Comparison of ENCODE assay signal across 10 cellular contexts in the genomic region with DNA sequence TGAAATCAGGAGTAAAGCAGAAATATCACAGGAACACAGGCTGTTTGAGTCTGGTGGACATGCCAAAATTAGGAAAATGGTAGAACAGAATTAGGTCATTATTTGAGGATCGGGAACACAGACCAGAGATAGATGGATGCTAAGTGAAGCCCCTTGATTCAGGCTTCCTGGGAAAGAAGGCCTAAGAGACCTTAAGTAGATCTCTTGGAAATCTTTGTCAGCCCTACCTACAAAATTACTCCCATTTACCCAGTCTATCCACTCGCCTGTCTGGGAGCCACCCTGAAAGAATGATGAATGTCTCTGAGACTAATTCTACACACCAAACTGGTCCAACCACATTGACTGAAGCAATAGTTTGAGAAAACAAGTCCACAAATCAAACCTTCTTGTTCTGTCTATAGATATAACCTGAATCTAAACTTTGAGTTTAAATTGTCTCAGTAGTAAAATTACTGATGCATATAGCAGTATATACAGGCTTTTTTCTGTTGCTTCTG. TPM values are rescaled to one million over a fixed set of nuclear protein-coding genes. Genes with fewer than 3 reads are reported as not detected.
DNase-seq lines count a peak whose midpoint lies in the region; ATAC-seq, FAIRE-seq and TF ChIP-seq lines count a peak whose summit lies in the region.
"Had no signal": no experiment of that assay in that cellular context is flagged by ENCODE, and none has a peak within 500 bp of the region (broad histone marks: within the 10 kb centered on the region; RNA-seq: fewer than 3 reads in every experiment).

No MANE protein-coding gene starts in this region.

- peak overlapping the region; percentile 66 for H3K4me2 ChIP-seq in keratinocyte (ENCODE audit: control insufficient read depth, extremely low read depth, insufficient read depth, low read depth, low read length)

- H3K79me2 ChIP-seq in keratinocyte (ENCODE audit: control insufficient read depth, insufficient read depth, low read length), result no peaks in the 10 kb centered on the region

- no peak for ATAC-seq in thoracic aorta (ENCODE audit: insufficient number of reproducible peaks, low FRiP score, low read depth)
- ATAC-seq: CD8-positive, alpha-beta T cell had no signal

- H3K27me3 ChIP-seq in keratinocyte (ENCODE audit: control insufficient read depth, extremely low read depth, insufficient read depth, low read length) (no peaks in the 10 kb centered on the region), thoracic aorta (replicated peaks; ENCODE audit: insufficient read depth) (no peaks in the 10 kb centered on the region)

- no peaks in the 10 kb centered on the region for H4K20me1 ChIP-seq in keratinocyte (ENCODE audit: control insufficient read depth, extremely low read depth, insufficient read depth, low read length)

- H3K9me3 ChIP-seq in keratinocyte (ENCODE audit: control insufficient read depth, low read depth, low read length), result no peaks in the 10 kb centered on the region
- no peaks in the 10 kb centered on the region for H3K9me3 ChIP-seq in thoracic aorta

- TF ChIP-seq CTCF in keratinocyte (optimal IDR thresholded peaks at IDR 0.05 in 1 of 3, IDR thresholded peaks at IDR 0.05 in 1 of 3, conservative IDR thresholded peaks at IDR 0.05 in 1 of 3; ENCODE audit: extremely low read depth in 1 of 3, insufficient read depth in 2 of 3, low read length in 3 of 3) (no peak), thoracic aorta (IDR thresholded peaks at IDR 0.05) (no peak)

- no peaks in the 10 kb centered on the region for H3K36me3 Mint-ChIP-seq in activated T-cell treated with anti-CD3 and anti-CD28 coated beads, Interleukin-2, amount 50 U/mL, for 24 hours (ENCODE audit: low read depth)
- H3K36me3 Mint-ChIP-seq: CD8-positive, alpha-beta T cell had no signal

- no peaks in the 10 kb centered on the region for H3K27me3 Mint-ChIP-seq in activated T-cell treated with anti-CD3 and anti-CD28 coated beads, Interleukin-2, amount 50 U/mL, for 24 hours

- H3K27ac Mint-ChIP-seq in activated T-cell treated with anti-CD3 and anti-CD28 coated beads, Interleukin-2, amount 50 U/mL, for 24 hours, result peak overlapping the region; percentile 54
- H3K27ac Mint-ChIP-seq: CD8-positive, alpha-beta T cell had no signal

- peak overlapping the region; percentile 28 for H2AFZ ChIP-seq in keratinocyte (ENCODE audit: control insufficient read depth, low read length)

- H3K4me1 ChIP-seq in keratinocyte (ENCODE audit: control insufficient read depth, extremely low read depth, insufficient read depth, low read length), result peaks cover 19% of the 10 kb centered on the region
- peaks cover 0 to 21% of the 10 kb centered on the region in 2 donors for H3K4me1 ChIP-seq in thoracic aorta (ENCODE audit: control insufficient read depth in 1 of 2, low read depth in 2 of 2)

- H3K4me3 Mint-ChIP-seq in activated T-cell treated with anti-CD3 and anti-CD28 coated beads, Interleukin-2, amount 50 U/mL, for 24 hours, result peak overlapping the region; percentile 41
- H3K4me3 Mint-ChIP-seq: CD8-positive, alpha-beta T cell had no signal

- no peaks in the 10 kb centered on the region for H3K9me3 Mint-ChIP-seq in activated T-cell treated with anti-CD3 and anti-CD28 coated beads, Interleukin-2, amount 50 U/mL, for 24 hours
- H3K9me3 Mint-ChIP-seq: CD8-positive, alpha-beta T cell had no signal

- peak overlapping the region; percentile 83 for H3K27ac ChIP-seq in keratinocyte (ENCODE audit: control insufficient read depth, insufficient read depth, low read length)
- peak overlapping the region; percentile 62 to 77 for H3K27ac ChIP-seq in thoracic aorta

- H3K4me3 ChIP-seq in keratinocyte (ENCODE audit: control insufficient read depth in 2 of 3, extremely low read depth in 1 of 3, insufficient read depth in 2 of 3, low read depth in 1 of 3, low read length in 3 of 3), result no peak overlapping the region
- no peak overlapping the region for H3K4me3 ChIP-seq in thoracic aorta

- no peak for DNase-seq in activated T-cell treated with anti-CD3 and anti-CD28 coated beads, Interleukin-2, amount 50 U/mL, for 24 hours
- DNase-seq in activated T-cell treated with anti-CD3 and anti-CD28 coated beads for 4 hours (no peak), SW480 (ENCODE audit: low spot score) (peak; percentile 5), keratinocyte (ENCODE audit: low read depth, low spot score) (no peak), thoracic aorta (ENCODE audit: low spot score) (no peak), cerebellar cortex (ENCODE audit: low spot score) (no peak), AG20443 (ENCODE audit: low spot score) (no peak)
- DNase-seq in stimulated activated CD4-positive, alpha-beta T cell treated with anti-CD3 and anti-CD28 coated beads, Interleukin-2, amount 100 ng/mL, for 24 hours, result no peak
- DNase-seq: CD8-positive, alpha-beta T cell; central memory CD4-positive, alpha-beta T cell had no signal

- dilution Hi-C loops in keratinocyte (cut with MboI; ENCODE audit: extremely low pct_ligation_motif_present, low sequenced_read_pairs), result no loop called here

- peaks cover 25% of the 10 kb centered on the region for H3K4me1 Mint-ChIP-seq in activated T-cell treated with anti-CD3 and anti-CD28 coated beads, Interleukin-2, amount 50 U/mL, for 24 hours (ENCODE audit: low read depth)

- FAIRE-seq in keratinocyte (lab: Jason Lieb, UNC), result no peak

- H3K9me1 ChIP-seq in keratinocyte (ENCODE audit: control insufficient read depth, extremely low read depth, insufficient read depth, low read length), result no peaks in the 10 kb centered on the region

- no peaks in the 10 kb centered on the region for H3K36me3 ChIP-seq in keratinocyte (ENCODE audit: control insufficient read depth in 2 of 2, extremely low read depth in 1 of 2, insufficient read depth in 2 of 2, low read length in 2 of 2)
- no peaks in the 10 kb centered on the region for H3K36me3 ChIP-seq in thoracic aorta

- peak overlapping the region; percentile 29 for H3K9ac ChIP-seq in keratinocyte (ENCODE audit: control insufficient read depth, extremely low read depth, insufficient read depth, low read length)

RNA-seq across cellular contexts. Expression of gene TANK, which starts 36.6 kb away (rescaled TPM):
- polyA plus RNA-seq in keratinocyte, result 33.5 to 47.2 TPM (median 40.5 TPM) in 3 replicates
- polyA plus RNA-seq in keratinocyte (2011; ENCODE audit: low read depth), result 209 TPM
- 27.7 and 49.4 TPM in 2 replicates for polyA plus RNA-seq in keratinocyte (2011; cell fraction: cytosol; rRNA removed)
- 44.1 and 49.5 TPM in 2 replicates for polyA plus RNA-seq in keratinocyte (2011; cell fraction: nucleus; rRNA removed)
- polyA plus RNA-seq in keratinocyte (2012; ENCODE audit: low replicate concordance), result 37.0 and 78.6 TPM in 2 replicates
- 9.3 to 23.4 TPM (median 12.9 TPM) in 3 replicates for polyA minus RNA-seq in keratinocyte
- polyA minus RNA-seq in keratinocyte (2011; cell fraction: cytosol; rRNA and poly(A)+ RNA removed), result 22.1 TPM
- polyA minus RNA-seq in keratinocyte (2011; cell fraction: nucleus; rRNA and poly(A)+ RNA removed), result 38.1 and 67.9 TPM in 2 replicates
- total RNA-seq in thoracic aorta, result 10 to 100 TPM; 59.2 to 86.8 TPM
